ENCODE assay signal across 1 cellular context in genomic region chr9:133061019-133061763, GRCh38.
TF ChIP-seq lines count a peak whose summit lies in the region.

No MANE protein-coding gene starts in this region.

TF ChIP-seq in HEK293, 187 proteins besides CTCF, POLR2A, EP300 and RAD21:
- TF ChIP-seq, protein P1, sequence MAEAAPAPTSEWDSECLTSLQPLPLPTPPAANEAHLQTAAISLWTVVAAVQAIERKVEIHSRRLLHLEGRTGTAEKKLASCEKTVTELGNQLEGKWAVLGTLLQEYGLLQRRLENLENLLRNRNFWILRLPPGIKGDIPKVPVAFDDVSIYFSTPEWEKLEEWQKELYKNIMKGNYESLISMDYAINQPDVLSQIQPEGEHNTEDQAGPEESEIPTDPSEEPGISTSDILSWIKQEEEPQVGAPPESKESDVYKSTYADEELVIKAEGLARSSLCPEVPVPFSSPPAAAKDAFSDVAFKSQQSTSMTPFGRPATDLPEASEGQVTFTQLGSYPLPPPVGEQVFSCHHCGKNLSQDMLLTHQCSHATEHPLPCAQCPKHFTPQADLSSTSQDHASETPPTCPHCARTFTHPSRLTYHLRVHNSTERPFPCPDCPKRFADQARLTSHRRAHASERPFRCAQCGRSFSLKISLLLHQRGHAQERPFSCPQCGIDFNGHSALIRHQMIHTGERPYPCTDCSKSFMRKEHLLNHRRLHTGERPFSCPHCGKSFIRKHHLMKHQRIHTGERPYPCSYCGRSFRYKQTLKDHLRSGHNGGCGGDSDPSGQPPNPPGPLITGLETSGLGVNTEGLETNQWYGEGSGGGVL (tag by site-specific recombination; IDR thresholded peaks at IDR 0.05), result peak; percentile 49
- TF ChIP-seq, protein P2, sequence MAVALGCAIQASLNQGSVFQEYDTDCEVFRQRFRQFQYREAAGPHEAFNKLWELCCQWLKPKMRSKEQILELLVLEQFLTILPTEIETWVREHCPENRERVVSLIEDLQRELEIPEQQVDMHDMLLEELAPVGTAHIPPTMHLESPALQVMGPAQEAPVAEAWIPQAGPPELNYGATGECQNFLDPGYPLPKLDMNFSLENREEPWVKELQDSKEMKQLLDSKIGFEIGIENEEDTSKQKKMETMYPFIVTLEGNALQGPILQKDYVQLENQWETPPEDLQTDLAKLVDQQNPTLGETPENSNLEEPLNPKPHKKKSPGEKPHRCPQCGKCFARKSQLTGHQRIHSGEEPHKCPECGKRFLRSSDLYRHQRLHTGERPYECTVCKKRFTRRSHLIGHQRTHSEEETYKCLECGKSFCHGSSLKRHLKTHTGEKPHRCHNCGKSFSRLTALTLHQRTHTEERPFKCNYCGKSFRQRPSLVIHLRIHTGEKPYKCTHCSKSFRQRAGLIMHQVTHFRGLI (tag by site-specific recombination; IDR thresholded peaks at IDR 0.05), result peak; percentile 53; the same call in 1 of the 2 replicates
- TF ChIP-seq GLIS1 (tag by site-specific recombination; IDR thresholded peaks at IDR 0.05), result peak; percentile 47; the same call in 1 of the 2 replicates
- TF ChIP-seq ZFHX2 (tag by site-specific recombination; conservative IDR thresholded peaks at IDR 0.05), result peak; percentile 73
- TF ChIP-seq GLIS2 (tag by site-specific recombination; IDR thresholded peaks at IDR 0.05), result 0 out of 2 replicates have a peak, but pooled peaks have one; percentile 24
- TF ChIP-seq EGR2 (tag by site-specific recombination; IDR thresholded peaks at IDR 0.05; ENCODE audit: low read depth), result peak; percentile 69
